8 cellular contexts compared by ENCODE assay signal in the genomic region with DNA sequence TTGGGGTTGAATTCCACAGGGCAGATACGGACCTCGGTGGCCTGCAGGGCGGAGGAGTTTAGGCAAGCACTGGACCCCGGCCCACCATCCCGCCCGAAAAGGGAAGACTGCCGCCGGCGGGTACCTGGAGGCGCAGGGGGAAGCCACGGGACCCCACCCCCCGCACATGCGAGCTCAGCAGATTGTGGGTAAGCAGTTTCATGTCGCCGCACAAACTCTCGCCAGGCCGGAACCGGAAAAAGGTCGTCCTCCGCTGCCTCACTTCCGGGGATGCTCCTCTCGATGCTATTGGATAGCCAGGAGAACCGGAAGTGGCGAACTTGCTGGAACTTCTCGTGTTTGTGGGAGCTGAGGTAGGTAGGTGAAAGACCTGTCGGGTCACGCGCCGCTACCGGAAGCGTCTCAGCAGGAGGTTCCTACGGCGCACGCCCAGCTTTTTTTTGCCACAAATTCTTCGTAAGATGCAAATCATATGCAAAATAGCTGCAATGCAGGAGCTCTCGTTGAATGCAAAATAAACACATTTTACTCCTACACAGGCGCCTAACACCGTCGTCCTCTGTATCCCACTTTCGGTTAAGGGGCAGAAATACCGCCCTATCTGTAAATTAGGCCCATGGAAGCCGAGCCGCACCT. TPM values are rescaled to one million over a fixed set of nuclear protein-coding genes. Genes with fewer than 3 reads are reported as not detected.
DNase-seq lines count a peak whose midpoint lies in the region; ATAC-seq and TF ChIP-seq lines count a peak whose summit lies in the region.

Gene TRMT112 (minus strand): TSS at position 235 of the 636 bp plus-strand sequence. CDS start 33 bp downstream, at position 202.

- H3K36me3 ChIP-seq in A673 (ENCODE audit: insufficient read depth, low read length, poor library complexity, severe bottlenecking): peaks cover 26% of the 10 kb centered on the region
- peaks cover 14% of the 10 kb centered on the region for H3K36me3 ChIP-seq in WERI-Rb-1
- H3K36me3 ChIP-seq in mammary epithelial cell (ENCODE audit: insufficient read depth, low read length): peaks cover 3% of the 10 kb centered on the region
- H3K36me3 ChIP-seq in smooth muscle cell (ENCODE audit: low read depth): no peaks in the 10 kb centered on the region

- H2AFZ ChIP-seq in mammary epithelial cell (ENCODE audit: low read depth, low read length) (peak within 1 kb of the TSS; percentile 83), smooth muscle cell (ENCODE audit: low read depth) (peak within 1 kb of the TSS; percentile 61)

- ATAC-seq in GM18868 (IDR thresholded peaks at IDR 0.05; ENCODE audit: unreplicated experiment): peak; percentile 67
- peak; percentile 54 for ATAC-seq in HG03135 (IDR thresholded peaks at IDR 0.05; ENCODE audit: unreplicated experiment)

- TF ChIP-seq CTCF in A673 (conservative IDR thresholded peaks at IDR 0.05; ENCODE audit: low read depth, low read length) (no peak), WERI-Rb-1 (IDR thresholded peaks at IDR 0.05; ENCODE audit: low read depth, low read length) (no peak), mammary epithelial cell (conservative IDR thresholded peaks at IDR 0.05 in 1 of 2, IDR thresholded peaks at IDR 0.05 in 1 of 2; ENCODE audit: extremely low read depth in 1 of 2, insufficient read depth in 1 of 2, low read depth in 1 of 2, low read length in 2 of 2) (no peak), smooth muscle cell (IDR thresholded peaks at IDR 0.05; ENCODE audit: borderline replicate concordance, insufficient read depth, poor library complexity, severe bottlenecking) (no peak)

- POLR2A ChIA-PET in A673 (lab: Charles Lee; ENCODE audit: low non-redundant PET): interaction anchor here (0.6 to 0.9 kb wide), 4 partner anchors 10 to 805 kb away, joined by 3 read pairs; partner anchors contain the start of genes FAU, MRPL49 and STIP1

- BruUV-seq in A673 (replicated peaks; lab: Mats Ljungman, UMichigan) (no TSS peak), mammary epithelial cell (replicated peaks; lab: Mats Ljungman, UMichigan) (no TSS peak)

- H3K9me3 ChIP-seq in A673 (ENCODE audit: low read depth, low read length, poor library complexity, severe bottlenecking): no peaks in the 10 kb centered on the region
- no peaks in the 10 kb centered on the region for H3K9me3 ChIP-seq in WERI-Rb-1 (ENCODE audit: severe bottlenecking)
- H3K9me3 ChIP-seq in mammary epithelial cell (replicated peaks; ENCODE audit: insufficient read depth, low read length): no peaks in the 10 kb centered on the region
- H3K9me3 ChIP-seq in smooth muscle cell (replicated peaks; ENCODE audit: low read depth): no peaks in the 10 kb centered on the region

- DNase-seq in A673 (ENCODE audit: low spot score): peak; percentile 99
- peak; percentile 98 for DNase-seq in NCI-H2227 (lab: John Stamatoyannopoulos, UW; ENCODE audit: unreplicated experiment)
- peak; percentile 95 for DNase-seq in WERI-Rb-1
- peak; percentile 99 for DNase-seq in mammary epithelial cell
- peak; percentile 87 for DNase-seq in iPS-NIHi11 (ENCODE audit: low spot score)
- DNase-seq in smooth muscle cell (lab: John Stamatoyannopoulos, UW; ENCODE audit: unreplicated experiment): peak; percentile 80

- H3K79me2 ChIP-seq in mammary epithelial cell (ENCODE audit: insufficient read depth, low read length) (peaks cover 65% of the 10 kb centered on the region), smooth muscle cell (ENCODE audit: low read depth) (peaks cover 6% of the 10 kb centered on the region)

- H3F3A ChIP-seq in smooth muscle cell (ENCODE audit: low read depth): no peaks in the 10 kb centered on the region

- H3K4me3 ChIP-seq in A673 (ENCODE audit: low read depth, low read length, poor library complexity, severe bottlenecking) (peak within 1 kb of the TSS; percentile 85), WERI-Rb-1 (ENCODE audit: low read depth, low read length) (peak within 1 kb of the TSS; percentile 85), mammary epithelial cell (replicated peaks in 1 of 3; ENCODE audit: insufficient read depth in 1 of 3, low read depth in 2 of 3, low read length in 3 of 3) (peak within 1 kb of the TSS; percentile 77 to 91 (median 79)), smooth muscle cell (peak within 1 kb of the TSS; percentile 95)

- H3K27ac ChIP-seq in A673 (ENCODE audit: low read depth, low read length, poor library complexity, severe bottlenecking) (peak within 1 kb of the TSS; percentile 94), WERI-Rb-1 (peak within 1 kb of the TSS; percentile 94), mammary epithelial cell (ENCODE audit: insufficient read depth, low read depth, low read length) (peak within 1 kb of the TSS; percentile 95), smooth muscle cell (ENCODE audit: low read depth) (peak within 1 kb of the TSS; percentile 96)

- H3K27me3 ChIP-seq in A673 (replicated peaks; ENCODE audit: insufficient read depth, low read depth, low read length, poor library complexity): no peaks in the 10 kb centered on the region
- H3K27me3 ChIP-seq in WERI-Rb-1 (ENCODE audit: insufficient read depth, low read depth, severe bottlenecking): no peaks in the 10 kb centered on the region
- no peaks in the 10 kb centered on the region for H3K27me3 ChIP-seq in mammary epithelial cell (ENCODE audit: insufficient read depth, low read length)
- H3K27me3 ChIP-seq in smooth muscle cell (ENCODE audit: low read depth): no peaks in the 10 kb centered on the region

- H3K4me1 ChIP-seq in A673 (ENCODE audit: insufficient read depth, low read length, poor library complexity, severe bottlenecking) (peaks cover 15% of the 10 kb centered on the region), mammary epithelial cell (ENCODE audit: insufficient read depth, low read length) (peaks cover 41% of the 10 kb centered on the region), smooth muscle cell (ENCODE audit: low read depth) (peaks cover 8% of the 10 kb centered on the region)

- in situ Hi-C loops in mammary epithelial cell (cut with MboI; ENCODE audit: low sequenced_read_pairs in 2 of 2): no loop called here

- intact Hi-C loops in A673 (cut with micrococcal nuclease; ENCODE audit: unreplicated experiment): no loop called here
- intact Hi-C loops in mammary epithelial cell (cut with micrococcal nuclease): loop anchor here (1.0 kb wide), 3 partner anchors 14 to 38 kb away; no protein-coding TSS in a partner anchor

- dilution Hi-C loops in mammary epithelial cell (cut with HindIII; ENCODE audit: low sequenced_read_pairs): no loop called here

- CTCF ChIA-PET in A673 (lab: Charles Lee) (interaction anchor here (0.6 to 2.5 kb wide), 12 partner anchors 13 to 695 kb away, joined by 3 to 29 read pairs (median 5); partner anchors contain the start of gene PLCB3), mammary epithelial cell (lab: Charles Lee; ENCODE audit: low non-redundant PET) (interaction anchor here (0.6 to 2.2 kb wide), 11 partner anchors 13 to 750 kb away, joined by 3 to 36 read pairs (median 4); no protein-coding TSS in a partner anchor)

- H3K9ac ChIP-seq in mammary epithelial cell (ENCODE audit: insufficient read depth, low read length): peak within 1 kb of the TSS; percentile 88
- H3K9ac ChIP-seq in smooth muscle cell (ENCODE audit: low read depth): peak within 1 kb of the TSS; percentile 88

- H3K4me2 ChIP-seq in mammary epithelial cell (ENCODE audit: insufficient read depth, low read depth, low read length) (peak within 1 kb of the TSS; percentile 83), smooth muscle cell (peak within 1 kb of the TSS; percentile 90)

- WGBS in mammary epithelial cell (ENCODE audit: low coverage, missing lambda C conversion rate): 2% methylated on average over 29 of the region's 43 CpGs
- under 1% methylated on average over 43 of the region's 43 CpGs for WGBS in smooth muscle cell (ENCODE audit: low lambda C conversion rate)

- H4K20me1 ChIP-seq in mammary epithelial cell (ENCODE audit: insufficient read depth, low read length): no peaks in the 10 kb centered on the region
- H4K20me1 ChIP-seq in smooth muscle cell (ENCODE audit: low read depth): no peaks in the 10 kb centered on the region

RNA-seq across cellular contexts. Expression of gene TRMT112, which starts in this region (rescaled TPM):
- total RNA-seq in A673 (2021) (254 and 270 TPM in 2 replicates), mammary epithelial cell (100 to 1,000 TPM; 105 to 199 TPM), smooth muscle cell (218 and 285 TPM in 2 replicates)
- polyA plus RNA-seq in mammary epithelial cell (350 TPM), smooth muscle cell (327 and 353 TPM in 2 replicates)
- polyA minus RNA-seq in mammary epithelial cell: 271 TPM

Comparison
In these comparisons a context has a peak if more than half of its experiments do, and no peak if none do; other contexts are left out.
1. Peak in every context shown above with its lines: DNase-seq, ATAC-seq, H3K4me3 ChIP-seq and H3K27ac ChIP-seq.